In the genomic region with DNA sequence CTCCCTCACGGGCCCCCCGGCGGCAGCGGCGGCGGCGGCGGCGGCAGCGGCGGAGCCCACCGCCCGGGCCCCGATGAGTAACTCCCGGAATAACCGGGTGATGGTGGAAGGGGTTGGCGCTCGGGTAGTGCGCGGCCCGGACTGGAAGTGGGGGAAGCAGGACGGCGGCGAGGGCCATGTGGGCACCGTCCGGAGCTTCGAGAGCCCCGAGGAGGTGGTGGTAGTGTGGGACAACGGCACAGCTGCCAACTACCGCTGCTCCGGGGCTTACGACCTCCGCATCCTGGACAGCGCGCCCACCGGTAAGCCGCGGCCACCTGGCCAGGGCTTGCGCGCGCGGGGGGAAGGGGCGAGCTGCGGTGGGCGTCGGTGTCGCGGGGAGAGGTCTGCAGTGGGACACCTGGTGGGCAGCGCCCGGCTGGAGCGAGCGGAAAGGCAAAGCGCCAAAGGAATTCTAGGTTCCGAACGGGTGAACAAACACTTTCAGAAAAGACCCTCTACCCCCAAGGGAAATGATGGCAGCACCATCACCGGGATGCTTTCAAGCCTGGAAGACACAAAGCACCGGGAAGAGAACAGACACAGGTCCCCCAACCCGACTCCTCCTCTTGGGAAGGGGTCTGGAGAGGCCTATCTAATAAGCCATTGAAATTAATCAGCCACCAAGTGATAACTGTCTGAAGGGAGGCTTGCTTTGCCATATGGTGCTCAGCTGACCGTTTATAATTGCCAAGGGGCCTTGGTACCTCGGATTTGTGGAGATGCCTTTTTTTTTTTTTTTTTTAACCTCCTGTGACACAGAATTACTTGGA, we compare ENCODE assay signal across 8 cellular contexts. TPM values are rescaled to one million over a fixed set of nuclear protein-coding genes. Genes with fewer than 3 reads are reported as not detected.
DNase-seq lines count a peak whose midpoint lies in the region; ATAC-seq and TF ChIP-seq lines count a peak whose summit lies in the region.

No MANE protein-coding gene starts in this region.

- 0 to 1% methylated on average over 2 to 50 of the region's 60 CpGs for WGBS in transverse colon (ENCODE audit: low coverage in 1 of 2), 2 donors

- H3K27ac ChIP-seq in naive thymus-derived CD4-positive, alpha-beta T cell (ENCODE audit: low read depth, low read length), result peak overlapping the region; percentile 83
- H3K27ac ChIP-seq in transverse colon, result peak overlapping the region; percentile 93 to 97 (median 97)

- peaks cover 0 to 10% (median 1%) of the 10 kb centered on the region in 11 donors for H3K9me3 Mint-ChIP-seq in naive thymus-derived CD4-positive, alpha-beta T cell

- H3K4me1 Mint-ChIP-seq in naive thymus-derived CD4-positive, alpha-beta T cell, result peaks cover 28 to 66% (median 50%) of the 10 kb centered on the region in 7 donors

- H3K4me1 ChIP-seq in naive thymus-derived CD4-positive, alpha-beta T cell (ENCODE audit: control insufficient read depth in 2 of 2, insufficient read depth in 2 of 2, low read length in 2 of 2), result peaks cover 9 to 13% of the 10 kb centered on the region in 2 donors
- peaks cover 0 to 28% (median 13%) of the 10 kb centered on the region in 4 donors for H3K4me1 ChIP-seq in transverse colon

- in situ Hi-C loops in G401 (cut with HindIII; ENCODE audit: low sequenced_read_pairs), result no loop called here
- in situ Hi-C loops in transverse colon (cut with MboI; ENCODE audit: low pct_ligation_motif_present in 1 of 4, low pct_unique_long_range_greater_than_20kb in 1 of 4, low sequenced_read_pairs in 3 of 4), result no loop called here

- no peaks in the 10 kb centered on the region for H3K9me3 ChIP-seq in naive thymus-derived CD4-positive, alpha-beta T cell (ENCODE audit: control insufficient read depth in 2 of 3, low read length in 3 of 3)
- H3K9me3 ChIP-seq in transverse colon, result no peaks in the 10 kb centered on the region

- DNase-seq in G401 (ENCODE audit: low spot score) (peak; percentile 58), LHCN-M2 (ENCODE audit: low read depth) (peak; percentile 27), epithelial cell of proximal tubule (ENCODE audit: low read depth) (no peak), transverse colon (peak; percentile 40)
- DNase-seq in activated CD4-positive, alpha-beta T cell treated with anti-CD3 and anti-CD28 coated beads, Interleukin-2, amount 50 U/mL, for 4 hours, result peak; percentile 8 to 13
- peak in 7 of 9 donors; percentile 13 to 26 (median 20) for DNase-seq in naive thymus-derived CD4-positive, alpha-beta T cell

- H3K27me3 Mint-ChIP-seq in naive thymus-derived CD4-positive, alpha-beta T cell, result peaks cover 0 to 15% (median 0%) of the 10 kb centered on the region in 5 donors

- H3K4me3 ChIP-seq in epithelial cell of proximal tubule (ENCODE audit: low read depth, low read length), result peak overlapping the region; percentile 63
- peak overlapping the region; percentile 55 for H3K4me3 ChIP-seq in naive thymus-derived CD4-positive, alpha-beta T cell (ENCODE audit: low read length)
- peak overlapping the region; percentile 81 to 99 (median 92) for H3K4me3 ChIP-seq in transverse colon

- H3K27me3 ChIP-seq in naive thymus-derived CD4-positive, alpha-beta T cell (ENCODE audit: control insufficient read depth in 2 of 2, insufficient read depth in 2 of 2, low read length in 2 of 2), result no peaks in the 10 kb centered on the region
- H3K27me3 ChIP-seq in transverse colon, result no peaks in the 10 kb centered on the region

- CTCF ChIA-PET in naive thymus-derived CD4-positive, alpha-beta T cell (lab: Charles Lee), result interaction anchor here (0.6 kb wide), 1 partner anchor 157 kb away, joined by 3 read pairs; no protein-coding TSS in a partner anchor

- H3K36me3 Mint-ChIP-seq in naive thymus-derived CD4-positive, alpha-beta T cell, result peaks cover 0 to 25% (median 2%) of the 10 kb centered on the region in 5 donors

- peak overlapping the region; percentile 12 to 78 (median 65) for H3K27ac Mint-ChIP-seq in naive thymus-derived CD4-positive, alpha-beta T cell

- TF ChIP-seq EP300 in transverse colon (IDR thresholded peaks at IDR 0.05; ENCODE audit: low read depth), result no peak

- TF ChIP-seq CTCF in epithelial cell of proximal tubule (conservative IDR thresholded peaks at IDR 0.05; ENCODE audit: low read depth, low read length) (peak; percentile 21), transverse colon (IDR thresholded peaks at IDR 0.05) (no peak)

- H3K36me3 ChIP-seq in naive thymus-derived CD4-positive, alpha-beta T cell (ENCODE audit: control insufficient read depth in 2 of 3, insufficient read depth in 3 of 3, low read length in 3 of 3), result peaks cover 0 to 3% (median 0%) of the 10 kb centered on the region in 3 experiments
- H3K36me3 ChIP-seq in transverse colon, result no peaks in the 10 kb centered on the region

- POLR2A ChIA-PET in naive thymus-derived CD4-positive, alpha-beta T cell (lab: Charles Lee), result interaction anchor here (0.8 to 4.2 kb wide), 6 partner anchors 37 to 144 kb away, joined by 3 to 30 read pairs (median 4); a partner anchor contains a TSS

- H3K4me3 Mint-ChIP-seq in naive thymus-derived CD4-positive, alpha-beta T cell, result peak overlapping the region; percentile 69 to 89 (median 83)

- intact Hi-C loops in naive thymus-derived CD4-positive, alpha-beta T cell (cut with micrococcal nuclease), result loop anchor here (2.0 to 5.0 kb wide), 3 partner anchors 111 to 1846 kb away; a partner anchor contains a TSS
- intact Hi-C loops in transverse colon (cut with DNase I; ENCODE audit: low total_unique reads), result no loop called here

- ATAC-seq in GM21717 (IDR thresholded peaks at IDR 0.05; ENCODE audit: unreplicated experiment) (peak; percentile 20), GM18520 (IDR thresholded peaks at IDR 0.05; ENCODE audit: unreplicated experiment) (no peak)
- no peak for ATAC-seq in naive thymus-derived CD4-positive, alpha-beta T cell

- TF ChIP-seq POLR2A in transverse colon (IDR thresholded peaks at IDR 0.05), result no peak

RNA-seq across cellular contexts. Expression of a gene that starts 1.1 kb away (rescaled TPM):
- total RNA-seq in G401 (2014; rRNA removed; shearing (Covaris generic)), result 36.1 and 66.7 TPM in 2 replicates
- 32.1 and 35.3 TPM in 2 replicates for total RNA-seq in LHCN-M2 (2014; rRNA removed)
- polyA plus RNA-seq in LHCN-M2 (2012), result 5.2 TPM
- total RNA-seq in epithelial cell of proximal tubule, result 31.2 and 42.8 TPM in 2 replicates
- total RNA-seq in naive thymus-derived CD4-positive, alpha-beta T cell, result 10 to 100 TPM; 16.0 to 35.2 (median 19.8) TPM
- polyA plus RNA-seq in naive thymus-derived CD4-positive, alpha-beta T cell, result 1 to 10 TPM; 3.9 to 4.2 TPM
- 10 to 100 TPM; 15.7 to 31.8 (median 27.6) TPM for total RNA-seq in transverse colon

RNA-seq across cellular contexts. Expression of a gene that starts 37.1 kb away (rescaled TPM):
- 31.2 and 31.3 TPM in 2 replicates for total RNA-seq in G401 (2014; rRNA removed; shearing (Covaris generic))
- total RNA-seq in LHCN-M2 (2014; rRNA removed) (6.2 and 8.6 TPM in 2 replicates), epithelial cell of proximal tubule (14.9 and 16.3 TPM in 2 replicates), transverse colon (100 to 1,000 TPM in 3 of 4 donors, 10 to 100 TPM in 1; 59.8 to 611 (median 122) TPM)
- 2.0 TPM for polyA plus RNA-seq in LHCN-M2 (2012)
- 10 to 100 TPM; 26.9 to 53.1 (median 43.6) TPM for total RNA-seq in naive thymus-derived CD4-positive, alpha-beta T cell
- polyA plus RNA-seq in naive thymus-derived CD4-positive, alpha-beta T cell, result 10 to 100 TPM; 21.9 to 22.8 TPM
